Comparison of ENCODE assay signal across 9 cellular contexts in the genomic region with DNA sequence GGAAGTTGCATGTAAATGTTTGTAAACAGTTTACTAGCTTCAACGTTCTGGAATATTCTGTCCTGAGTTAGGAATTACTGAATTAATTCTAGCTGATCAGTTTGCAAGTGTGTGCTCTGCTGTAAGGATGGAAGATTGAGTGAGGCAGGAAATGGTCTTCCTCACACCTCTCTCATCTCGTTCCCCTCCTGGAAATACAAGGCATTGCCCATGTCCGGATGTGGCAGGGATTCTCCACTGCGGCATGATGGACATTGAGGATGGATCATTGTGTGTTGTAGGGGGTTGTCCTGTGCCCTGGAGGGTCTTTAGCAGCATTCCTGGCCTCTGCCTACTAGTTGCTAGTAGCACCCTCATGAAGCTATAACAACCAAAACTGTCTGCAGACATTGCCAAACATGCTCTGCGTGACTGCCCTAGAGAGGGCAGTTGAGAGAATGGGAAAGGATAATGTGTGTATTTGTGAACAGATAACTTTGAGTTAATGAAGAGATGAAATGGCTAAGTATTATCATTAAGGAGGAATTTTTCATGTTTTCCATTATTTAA. TPM values are rescaled to one million over a fixed set of nuclear protein-coding genes. Genes with fewer than 3 reads are reported as not detected.
DNase-seq lines count a peak whose midpoint lies in the region; ATAC-seq and TF ChIP-seq lines count a peak whose summit lies in the region.
"Had no signal": no experiment of that assay in that cellular context is flagged by ENCODE, and none has a peak within 500 bp of the region (broad histone marks: within the 10 kb centered on the region; RNA-seq: fewer than 3 reads in every experiment).

No MANE protein-coding gene starts in this region.

- no peak for ATAC-seq in stimulated activated memory B cell treated with anti-CD40 and anti-IgM and Interleukin-4, amounts not matched to agents 10 μg/mL and 1 μg/mL and 100 μg/mL, for 72 hours
- ATAC-seq in GM18520 (IDR thresholded peaks at IDR 0.05; ENCODE audit: unreplicated experiment): no peak

- peak overlapping the region; percentile 83; the same call in 1 of the 2 replicates for H2AFZ ChIP-seq in GM23248

- no peaks in the 10 kb centered on the region for H4K20me1 ChIP-seq in GM23248 (ENCODE audit: insufficient read depth)

- H3K4me3 ChIP-seq in GM23248 (peak overlapping the region; percentile 48), left ventricle myocardium inferior (no peak overlapping the region)

- in situ Hi-C loops in GM23248 (cut with MboI): no loop called here

- no peaks in the 10 kb centered on the region for H3K9me3 Mint-ChIP-seq in activated CD4-positive, alpha-beta memory T cell treated with anti-CD3 and anti-CD28 coated beads for 36 hours
- no peaks in the 10 kb centered on the region for H3K9me3 Mint-ChIP-seq in stimulated activated memory B cell treated with anti-CD40 and anti-IgM and Interleukin-4, amounts not matched to agents 10 μg/mL and 1 μg/mL and 100 μg/mL, for 72 hours

- POLR2A ChIA-PET in activated CD4-positive, alpha-beta memory T cell treated with anti-CD3 and anti-CD28 coated beads for 36 hours (lab: Charles Lee): interaction anchor here (2.1 kb wide), 1 partner anchor 13 kb away, joined by 10 read pairs; a partner anchor contains a TSS

- H3K27me3 Mint-ChIP-seq in activated CD4-positive, alpha-beta memory T cell treated with anti-CD3 and anti-CD28 coated beads for 36 hours: no peaks in the 10 kb centered on the region
- H3K27me3 Mint-ChIP-seq in stimulated activated memory B cell treated with anti-CD40 and anti-IgM and Interleukin-4, amounts not matched to agents 10 μg/mL and 1 μg/mL and 100 μg/mL, for 72 hours: no peaks in the 10 kb centered on the region

- peak overlapping the region; percentile 79 for H3K27ac ChIP-seq in GM23248
- peak overlapping the region; percentile 82 for H3K27ac ChIP-seq in left ventricle myocardium inferior (replicated peaks)

- peaks cover 32% of the 10 kb centered on the region for H3F3A ChIP-seq in GM23248 (ENCODE audit: insufficient read depth)

- peaks cover 70% of the 10 kb centered on the region for H3K4me1 Mint-ChIP-seq in activated CD4-positive, alpha-beta memory T cell treated with anti-CD3 and anti-CD28 coated beads for 36 hours (ENCODE audit: low read depth)
- peaks cover 14% of the 10 kb centered on the region for H3K4me1 Mint-ChIP-seq in stimulated activated memory B cell treated with anti-CD40 and anti-IgM and Interleukin-4, amounts not matched to agents 10 μg/mL and 1 μg/mL and 100 μg/mL, for 72 hours

- H3K9me3 ChIP-seq in GM23248 (ENCODE audit: low read depth): no peaks in the 10 kb centered on the region
- no peaks in the 10 kb centered on the region for H3K9me3 ChIP-seq in left ventricle myocardium inferior (replicated peaks)

- H3K9me2 ChIP-seq in GM23248 (ENCODE audit: insufficient read depth): no peaks in the 10 kb centered on the region

- H3K36me3 ChIP-seq in GM23248 (ENCODE audit: low read depth) (no peaks in the 10 kb centered on the region), left ventricle myocardium inferior (no peaks in the 10 kb centered on the region)

- no peaks in the 10 kb centered on the region for H3K79me2 ChIP-seq in GM23248 (ENCODE audit: insufficient read depth)

- peak overlapping the region; percentile 53 for H3K4me3 Mint-ChIP-seq in activated CD4-positive, alpha-beta memory T cell treated with anti-CD3 and anti-CD28 coated beads for 36 hours
- H3K4me3 Mint-ChIP-seq in stimulated activated memory B cell treated with anti-CD40 and anti-IgM and Interleukin-4, amounts not matched to agents 10 μg/mL and 1 μg/mL and 100 μg/mL, for 72 hours: no peak overlapping the region

- intact Hi-C loops in activated CD4-positive, alpha-beta memory T cell treated with anti-CD3 and anti-CD28 coated beads for 36 hours (cut with micrococcal nuclease): loop anchor here (1.0 to 10.0 kb wide), 5 partner anchors 11 to 964 kb away; a partner anchor contains a TSS
- intact Hi-C loops in left ventricle myocardium inferior (cut with micrococcal nuclease): no loop called here

- 5 to 10% methylated on average over 5 of the region's 5 CpGs for WGBS in GM23248 (ENCODE audit: low coverage in 1 of 2, low lambda C conversion rate in 2 of 2, missing lambda C conversion rate in 2 of 2), 2 experiments

- peak; percentile 40 for DNase-seq in GM23248
- peak; percentile 20 for DNase-seq in activated CD4-positive, alpha-beta memory T cell treated with anti-CD3 and anti-CD28 coated beads for 36 hours
- DNase-seq in left ventricle myocardium inferior: no peak
- no peak for DNase-seq in SK-N-DZ (ENCODE audit: low spot score)
- DNase-seq in hippocampal formation (lab: John Stamatoyannopoulos, UW): no peak
- DNase-seq in NCI-H1105 (lab: John Stamatoyannopoulos, UW): no peak
- DNase-seq: KG1 had no signal

- H3K4me1 ChIP-seq in GM23248 (ENCODE audit: insufficient read depth): peaks cover 31% of the 10 kb centered on the region
- peaks cover 14% of the 10 kb centered on the region for H3K4me1 ChIP-seq in left ventricle myocardium inferior

- H3K27me3 ChIP-seq in GM23248 (replicated peaks; ENCODE audit: insufficient read depth) (no peaks in the 10 kb centered on the region), left ventricle myocardium inferior (ENCODE audit: low read depth) (no peaks in the 10 kb centered on the region)

- H3K4me2 ChIP-seq in GM23248 (ENCODE audit: unreplicated experiment): peak overlapping the region; percentile 65

- H3K36me3 Mint-ChIP-seq in activated CD4-positive, alpha-beta memory T cell treated with anti-CD3 and anti-CD28 coated beads for 36 hours: peaks cover 3% of the 10 kb centered on the region
- peaks cover 21% of the 10 kb centered on the region for H3K36me3 Mint-ChIP-seq in stimulated activated memory B cell treated with anti-CD40 and anti-IgM and Interleukin-4, amounts not matched to agents 10 μg/mL and 1 μg/mL and 100 μg/mL, for 72 hours

- CTCF ChIA-PET in activated CD4-positive, alpha-beta memory T cell treated with anti-CD3 and anti-CD28 coated beads for 36 hours (lab: Charles Lee): interaction anchor here (1.3 kb wide), 1 partner anchor 104 kb away, joined by 3 read pairs; a partner anchor contains a TSS

- peak overlapping the region; percentile 77 for H3K9ac ChIP-seq in GM23248

- peak overlapping the region; percentile 94 for H3K27ac Mint-ChIP-seq in activated CD4-positive, alpha-beta memory T cell treated with anti-CD3 and anti-CD28 coated beads for 36 hours
- H3K27ac Mint-ChIP-seq in stimulated activated memory B cell treated with anti-CD40 and anti-IgM and Interleukin-4, amounts not matched to agents 10 μg/mL and 1 μg/mL and 100 μg/mL, for 72 hours: peak overlapping the region; percentile 89

- TF ChIP-seq CTCF in left ventricle myocardium inferior (IDR thresholded peaks at IDR 0.05; ENCODE audit: borderline replicate concordance): no peak

RNA-seq across cellular contexts. Expression of a gene that starts 12.6 kb away (rescaled TPM):
- 7.8 and 8.2 TPM in 2 replicates for total RNA-seq in GM23248 (2014; rRNA removed; shearing (Covaris generic))
- 3.0 and 6.4 TPM in 2 replicates for polyA plus RNA-seq in GM23248 (2016; fragmentation: Nextera tagmentation; extraction: Ambion mirVana)
- total RNA-seq in activated CD4-positive, alpha-beta memory T cell treated with anti-CD3 and anti-CD28 coated beads for 36 hours: 10 to 100 TPM; 13.1 to 15.5 TPM
- 3.2 TPM for total RNA-seq in left ventricle myocardium inferior
- 1.9 and 7.8 TPM in 2 replicates for polyA plus RNA-seq in SK-N-DZ (2014; cell fraction: cytosol; rRNA removed)
- polyA plus RNA-seq in SK-N-DZ (2014; cell fraction: nucleus; rRNA removed): 1.7 and 1.9 TPM in 2 replicates

RNA-seq across cellular contexts. Expression of a gene that starts 39.6 kb away (rescaled TPM):
- 1.4 and 4.1 TPM in 2 replicates for total RNA-seq in GM23248 (2014; rRNA removed; shearing (Covaris generic))
- polyA plus RNA-seq in GM23248 (2016; fragmentation: Nextera tagmentation; extraction: Ambion mirVana): 5.3 and 9.9 TPM in 2 replicates
- 10 to 100 TPM; 16.2 to 17.3 TPM for total RNA-seq in activated CD4-positive, alpha-beta memory T cell treated with anti-CD3 and anti-CD28 coated beads for 36 hours
- total RNA-seq in left ventricle myocardium inferior: 7.8 TPM
- polyA plus RNA-seq in SK-N-DZ (2014; cell fraction: cytosol; rRNA removed): 2.8 and 3.0 TPM in 2 replicates
- 5.3 and 6.1 TPM in 2 replicates for polyA plus RNA-seq in SK-N-DZ (2014; cell fraction: nucleus; rRNA removed)

Comparison
In these comparisons a context has a peak if more than half of its experiments do, and no peak if none do; other contexts are left out.
1. DNase-seq: peak in GM23248 (single experiment) and activated CD4-positive, alpha-beta memory T cell treated with anti-CD3 and anti-CD28 coated beads for 36 hours (single experiment); none in left ventricle myocardium inferior (single experiment), SK-N-DZ (single experiment), hippocampal formation (0 of 2) and NCI-H1105 (single experiment).